Comparison of ENCODE assay signal across 11 cellular contexts in the genomic region with DNA sequence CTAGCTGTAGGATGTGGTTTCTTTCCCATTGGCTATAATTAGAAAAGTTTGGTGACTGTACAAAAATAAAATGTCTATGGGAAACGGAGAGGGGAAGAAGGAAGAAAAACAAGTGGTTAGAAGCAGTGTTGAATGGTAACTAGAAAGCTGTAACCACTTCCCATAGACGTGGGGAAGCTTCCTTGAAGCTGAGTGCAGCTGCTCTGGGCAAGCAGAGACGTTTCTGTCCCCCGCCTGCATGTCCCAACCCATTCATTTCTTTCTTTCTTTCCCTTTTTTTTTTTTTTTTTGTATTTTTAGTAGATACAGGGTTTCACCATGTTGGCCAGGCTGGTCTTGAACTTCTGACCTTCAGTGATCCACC.
DNase-seq lines count a peak whose midpoint lies in the region; ATAC-seq and TF ChIP-seq lines count a peak whose summit lies in the region.
"Had no signal": no experiment of that assay in that cellular context is flagged by ENCODE, and none has a peak within 500 bp of the region (broad histone marks: within the 10 kb centered on the region; RNA-seq: fewer than 3 reads in every experiment).

No MANE protein-coding gene starts in this region.

- ATAC-seq in GM18502 (IDR thresholded peaks at IDR 0.05; ENCODE audit: poor library complexity, unreplicated experiment): peak; percentile 54
- ATAC-seq in HG03520 (IDR thresholded peaks at IDR 0.05; ENCODE audit: unreplicated experiment): peak; percentile 51
- peak; percentile 81 for ATAC-seq in activated CD8-positive, alpha-beta T cell treated with anti-CD3 and anti-CD28 coated beads, Interleukin-2, amount 10 ng/mL, durations not matched to agents 7 days and 5 days
- no peak for ATAC-seq in GM18519 (IDR thresholded peaks at IDR 0.05; ENCODE audit: low FRiP score, unreplicated experiment)
- ATAC-seq in HG03565 (IDR thresholded peaks at IDR 0.05; ENCODE audit: unreplicated experiment): no peak
- ATAC-seq: stimulated activated memory B cell treated with anti-CD40 and anti-IgM and Interleukin-4, amounts not matched to agents 10 μg/mL and 1 μg/mL and 100 μg/mL, for 72 hours had no signal

- peaks cover 2% of the 10 kb centered on the region for H3K27me3 Mint-ChIP-seq in activated CD8-positive, alpha-beta T cell treated with anti-CD3 and anti-CD28 coated beads, Interleukin-2, amount 10 ng/mL, durations not matched to agents 7 days and 5 days (ENCODE audit: low read depth)
- H3K27me3 Mint-ChIP-seq: stimulated activated memory B cell treated with anti-CD40 and anti-IgM and Interleukin-4, amounts not matched to agents 10 μg/mL and 1 μg/mL and 100 μg/mL, for 72 hours had no signal

- DNase-seq in GM20000 (ENCODE audit: low spot score) (peak; percentile 7), NCI-H1092 (lab: John Stamatoyannopoulos, UW) (no peak)
- peak; percentile 54 for DNase-seq in activated CD8-positive, alpha-beta T cell treated with anti-CD3 and anti-CD28 coated beads, Interleukin-2, amount 10 ng/mL, durations not matched to agents 7 days and 5 days
- no peak for DNase-seq in activated effector memory CD4-positive, alpha-beta T cell treated with anti-CD3 and anti-CD28 coated beads, Interleukin-2, amount 50 U/mL, for 16 hours
- DNase-seq: activated CD4-positive, CD25-positive, alpha-beta regulatory T cell treated with anti-CD3 and anti-CD28 coated beads, Interleukin-2, amount 50 U/mL, for 72 hours had no signal

- H3K36me3 Mint-ChIP-seq in activated CD8-positive, alpha-beta T cell treated with anti-CD3 and anti-CD28 coated beads, Interleukin-2, amount 10 ng/mL, durations not matched to agents 7 days and 5 days (ENCODE audit: low read depth): no peaks in the 10 kb centered on the region
- H3K36me3 Mint-ChIP-seq: IgD-negative memory B cell; stimulated activated memory B cell treated with anti-CD40 and anti-IgM and Interleukin-4, amounts not matched to agents 10 μg/mL and 1 μg/mL and 100 μg/mL, for 72 hours had no signal

- H3K9me3 Mint-ChIP-seq in activated CD8-positive, alpha-beta T cell treated with anti-CD3 and anti-CD28 coated beads, Interleukin-2, amount 10 ng/mL, durations not matched to agents 7 days and 5 days (ENCODE audit: insufficient read depth): no peaks in the 10 kb centered on the region
- H3K9me3 Mint-ChIP-seq: IgD-negative memory B cell; stimulated activated memory B cell treated with anti-CD40 and anti-IgM and Interleukin-4, amounts not matched to agents 10 μg/mL and 1 μg/mL and 100 μg/mL, for 72 hours had no signal

- POLR2A ChIA-PET in activated CD8-positive, alpha-beta T cell treated with anti-CD3 and anti-CD28 coated beads, Interleukin-2, amount 10 ng/mL, durations not matched to agents 7 days and 5 days (lab: Charles Lee): interaction anchor here (0.6 kb wide), 1 partner anchor 10 kb away, joined by 3 read pairs; no protein-coding TSS in a partner anchor

- H3K27ac Mint-ChIP-seq in activated CD8-positive, alpha-beta T cell treated with anti-CD3 and anti-CD28 coated beads, Interleukin-2, amount 10 ng/mL, durations not matched to agents 7 days and 5 days: peak overlapping the region; percentile 75
- H3K27ac Mint-ChIP-seq: IgD-negative memory B cell; stimulated activated memory B cell treated with anti-CD40 and anti-IgM and Interleukin-4, amounts not matched to agents 10 μg/mL and 1 μg/mL and 100 μg/mL, for 72 hours had no signal

- H3K4me1 Mint-ChIP-seq in activated CD8-positive, alpha-beta T cell treated with anti-CD3 and anti-CD28 coated beads, Interleukin-2, amount 10 ng/mL, durations not matched to agents 7 days and 5 days (ENCODE audit: low read depth): peaks cover 49% of the 10 kb centered on the region

- no peak for TF ChIP-seq CTCF in GM20000 (IDR thresholded peaks at IDR 0.05; ENCODE audit: extremely low read depth, missing control alignments)

- peak overlapping the region; percentile 35 for H3K4me3 Mint-ChIP-seq in activated CD8-positive, alpha-beta T cell treated with anti-CD3 and anti-CD28 coated beads, Interleukin-2, amount 10 ng/mL, durations not matched to agents 7 days and 5 days
- H3K4me3 Mint-ChIP-seq: stimulated activated memory B cell treated with anti-CD40 and anti-IgM and Interleukin-4, amounts not matched to agents 10 μg/mL and 1 μg/mL and 100 μg/mL, for 72 hours had no signal

- CTCF ChIA-PET in activated CD8-positive, alpha-beta T cell treated with anti-CD3 and anti-CD28 coated beads, Interleukin-2, amount 10 ng/mL, durations not matched to agents 7 days and 5 days (lab: Charles Lee): interaction anchor here (0.7 to 1.7 kb wide), 2 partner anchors 50 to 351 kb away, joined by 3 read pairs; no protein-coding TSS in a partner anchor

Comparison
In these comparisons a context has a peak if more than half of its experiments do, and no peak if none do; other contexts are left out.
1. ATAC-seq: peak in GM18502 (single experiment), HG03520 (single experiment) and activated CD8-positive, alpha-beta T cell treated with anti-CD3 and anti-CD28 coated beads, Interleukin-2, amount 10 ng/mL, durations not matched to agents 7 days and 5 days (single experiment); none in GM18519 (single experiment) and HG03565 (single experiment).
2. DNase-seq: peak in GM20000 (single experiment) and activated CD8-positive, alpha-beta T cell treated with anti-CD3 and anti-CD28 coated beads, Interleukin-2, amount 10 ng/mL, durations not matched to agents 7 days and 5 days (single experiment); none in NCI-H1092 (single experiment) and activated effector memory CD4-positive, alpha-beta T cell treated with anti-CD3 and anti-CD28 coated beads, Interleukin-2, amount 50 U/mL, for 16 hours (single experiment).